In genomic region chr9:127974769-127975261, GRCh38 we compare ENCODE assay signal across 1 cellular context.
TF ChIP-seq lines count a peak whose summit lies in the region.

No MANE protein-coding gene starts in this region.

TF ChIP-seq in GM23338, 12 proteins besides CTCF, POLR2A, EP300 and RAD21 (continued from another document):
- TF ChIP-seq, protein P1, sequence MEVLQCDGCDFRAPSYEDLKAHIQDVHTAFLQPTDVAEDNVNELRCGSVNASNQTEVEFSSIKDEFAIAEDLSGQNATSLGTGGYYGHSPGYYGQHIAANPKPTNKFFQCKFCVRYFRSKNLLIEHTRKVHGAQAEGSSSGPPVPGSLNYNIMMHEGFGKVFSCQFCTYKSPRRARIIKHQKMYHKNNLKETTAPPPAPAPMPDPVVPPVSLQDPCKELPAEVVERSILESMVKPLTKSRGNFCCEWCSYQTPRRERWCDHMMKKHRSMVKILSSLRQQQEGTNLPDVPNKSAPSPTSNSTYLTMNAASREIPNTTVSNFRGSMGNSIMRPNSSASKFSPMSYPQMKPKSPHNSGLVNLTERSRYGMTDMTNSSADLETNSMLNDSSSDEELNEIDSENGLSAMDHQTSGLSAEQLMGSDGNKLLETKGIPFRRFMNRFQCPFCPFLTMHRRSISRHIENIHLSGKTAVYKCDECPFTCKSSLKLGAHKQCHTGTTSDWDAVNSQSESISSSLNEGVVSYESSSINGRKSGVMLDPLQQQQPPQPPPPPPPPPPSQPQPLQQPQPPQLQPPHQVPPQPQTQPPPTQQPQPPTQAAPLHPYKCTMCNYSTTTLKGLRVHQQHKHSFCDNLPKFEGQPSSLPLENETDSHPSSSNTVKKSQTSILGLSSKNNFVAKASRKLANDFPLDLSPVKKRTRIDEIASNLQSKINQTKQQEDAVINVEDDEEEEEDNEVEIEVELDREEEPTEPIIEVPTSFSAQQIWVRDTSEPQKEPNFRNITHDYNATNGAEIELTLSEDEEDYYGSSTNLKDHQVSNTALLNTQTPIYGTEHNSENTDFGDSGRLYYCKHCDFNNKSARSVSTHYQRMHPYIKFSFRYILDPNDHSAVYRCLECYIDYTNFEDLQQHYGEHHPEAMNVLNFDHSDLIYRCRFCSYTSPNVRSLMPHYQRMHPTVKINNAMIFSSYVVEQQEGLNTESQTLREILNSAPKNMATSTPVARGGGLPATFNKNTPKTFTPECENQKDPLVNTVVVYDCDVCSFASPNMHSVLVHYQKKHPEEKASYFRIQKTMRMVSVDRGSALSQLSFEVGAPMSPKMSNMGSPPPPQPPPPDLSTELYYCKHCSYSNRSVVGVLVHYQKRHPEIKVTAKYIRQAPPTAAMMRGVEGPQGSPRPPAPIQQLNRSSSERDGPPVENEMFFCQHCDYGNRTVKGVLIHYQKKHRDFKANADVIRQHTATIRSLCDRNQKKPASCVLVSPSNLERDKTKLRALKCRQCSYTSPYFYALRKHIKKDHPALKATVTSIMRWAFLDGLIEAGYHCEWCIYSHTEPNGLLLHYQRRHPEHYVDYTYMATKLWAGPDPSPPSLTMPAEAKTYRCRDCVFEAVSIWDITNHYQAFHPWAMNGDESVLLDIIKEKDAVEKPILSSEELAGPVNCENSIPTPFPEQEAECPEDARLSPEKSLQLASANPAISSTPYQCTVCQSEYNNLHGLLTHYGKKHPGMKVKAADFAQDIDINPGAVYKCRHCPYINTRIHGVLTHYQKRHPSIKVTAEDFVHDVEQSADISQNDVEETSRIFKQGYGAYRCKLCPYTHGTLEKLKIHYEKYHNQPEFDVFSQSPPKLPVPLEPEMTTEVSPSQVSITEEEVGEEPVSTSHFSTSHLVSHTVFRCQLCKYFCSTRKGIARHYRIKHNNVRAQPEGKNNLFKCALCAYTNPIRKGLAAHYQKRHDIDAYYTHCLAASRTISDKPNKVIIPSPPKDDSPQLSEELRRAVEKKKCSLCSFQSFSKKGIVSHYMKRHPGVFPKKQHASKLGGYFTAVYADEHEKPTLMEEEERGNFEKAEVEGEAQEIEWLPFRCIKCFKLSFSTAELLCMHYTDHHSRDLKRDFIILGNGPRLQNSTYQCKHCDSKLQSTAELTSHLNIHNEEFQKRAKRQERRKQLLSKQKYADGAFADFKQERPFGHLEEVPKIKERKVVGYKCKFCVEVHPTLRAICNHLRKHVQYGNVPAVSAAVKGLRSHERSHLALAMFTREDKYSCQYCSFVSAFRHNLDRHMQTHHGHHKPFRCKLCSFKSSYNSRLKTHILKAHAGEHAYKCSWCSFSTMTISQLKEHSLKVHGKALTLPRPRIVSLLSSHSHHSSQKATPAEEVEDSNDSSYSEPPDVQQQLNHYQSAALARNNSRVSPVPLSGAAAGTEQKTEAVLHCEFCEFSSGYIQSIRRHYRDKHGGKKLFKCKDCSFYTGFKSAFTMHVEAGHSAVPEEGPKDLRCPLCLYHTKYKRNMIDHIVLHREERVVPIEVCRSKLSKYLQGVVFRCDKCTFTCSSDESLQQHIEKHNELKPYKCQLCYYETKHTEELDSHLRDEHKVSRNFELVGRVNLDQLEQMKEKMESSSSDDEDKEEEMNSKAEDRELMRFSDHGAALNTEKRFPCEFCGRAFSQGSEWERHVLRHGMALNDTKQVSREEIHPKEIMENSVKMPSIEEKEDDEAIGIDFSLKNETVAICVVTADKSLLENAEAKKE (CRISPR knock-in tag; IDR thresholded peaks at IDR 0.05) = no peak
- TF ChIP-seq, protein P2, sequence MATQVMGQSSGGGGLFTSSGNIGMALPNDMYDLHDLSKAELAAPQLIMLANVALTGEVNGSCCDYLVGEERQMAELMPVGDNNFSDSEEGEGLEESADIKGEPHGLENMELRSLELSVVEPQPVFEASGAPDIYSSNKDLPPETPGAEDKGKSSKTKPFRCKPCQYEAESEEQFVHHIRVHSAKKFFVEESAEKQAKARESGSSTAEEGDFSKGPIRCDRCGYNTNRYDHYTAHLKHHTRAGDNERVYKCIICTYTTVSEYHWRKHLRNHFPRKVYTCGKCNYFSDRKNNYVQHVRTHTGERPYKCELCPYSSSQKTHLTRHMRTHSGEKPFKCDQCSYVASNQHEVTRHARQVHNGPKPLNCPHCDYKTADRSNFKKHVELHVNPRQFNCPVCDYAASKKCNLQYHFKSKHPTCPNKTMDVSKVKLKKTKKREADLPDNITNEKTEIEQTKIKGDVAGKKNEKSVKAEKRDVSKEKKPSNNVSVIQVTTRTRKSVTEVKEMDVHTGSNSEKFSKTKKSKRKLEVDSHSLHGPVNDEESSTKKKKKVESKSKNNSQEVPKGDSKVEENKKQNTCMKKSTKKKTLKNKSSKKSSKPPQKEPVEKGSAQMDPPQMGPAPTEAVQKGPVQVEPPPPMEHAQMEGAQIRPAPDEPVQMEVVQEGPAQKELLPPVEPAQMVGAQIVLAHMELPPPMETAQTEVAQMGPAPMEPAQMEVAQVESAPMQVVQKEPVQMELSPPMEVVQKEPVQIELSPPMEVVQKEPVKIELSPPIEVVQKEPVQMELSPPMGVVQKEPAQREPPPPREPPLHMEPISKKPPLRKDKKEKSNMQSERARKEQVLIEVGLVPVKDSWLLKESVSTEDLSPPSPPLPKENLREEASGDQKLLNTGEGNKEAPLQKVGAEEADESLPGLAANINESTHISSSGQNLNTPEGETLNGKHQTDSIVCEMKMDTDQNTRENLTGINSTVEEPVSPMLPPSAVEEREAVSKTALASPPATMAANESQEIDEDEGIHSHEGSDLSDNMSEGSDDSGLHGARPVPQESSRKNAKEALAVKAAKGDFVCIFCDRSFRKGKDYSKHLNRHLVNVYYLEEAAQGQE (IDR thresholded peaks at IDR 0.05; ENCODE audit: unreplicated experiment) = no peak
- TF ChIP-seq JUNB (IDR thresholded peaks at IDR 0.05; ENCODE audit: unreplicated experiment) (no peak), EZH2 (IDR thresholded peaks at IDR 0.05; ENCODE audit: low read depth, unreplicated experiment) (no peak), CREB1 (CRISPR knock-in tag; IDR thresholded peaks at IDR 0.05; ENCODE audit: low read depth) (no peak), ETS1 (IDR thresholded peaks at IDR 0.05) (no peak), NANOG (IDR thresholded peaks at IDR 0.05; ENCODE audit: borderline replicate concordance) (no peak), EZH2phosphoT487 (IDR thresholded peaks at IDR 0.05; ENCODE audit: unreplicated experiment) (no peak)
